In the genomic region with DNA sequence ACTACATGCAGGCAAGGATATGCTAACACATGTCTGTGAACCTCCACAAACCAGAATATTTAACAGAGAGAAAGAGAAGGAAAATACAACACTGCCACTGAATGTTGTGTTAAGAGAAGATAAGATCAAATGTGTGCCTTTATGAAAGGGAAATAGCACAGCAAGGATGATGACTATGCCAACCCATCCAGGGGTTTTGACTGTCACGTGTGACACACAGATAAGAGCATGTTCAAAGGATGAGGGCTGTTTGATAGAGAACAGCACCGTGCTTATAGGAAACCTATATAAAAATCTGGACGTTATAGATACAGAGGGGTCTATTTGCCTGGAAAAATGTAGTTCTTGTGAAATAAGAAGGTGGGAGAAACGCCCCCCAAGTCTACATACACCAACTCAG, we compare ENCODE assay signal across 31 cellular contexts.
"Had no signal": no experiment of that assay in that cellular context is flagged by ENCODE, and none has a peak within 500 bp of the region (broad histone marks: within the 10 kb centered on the region; RNA-seq: fewer than 3 reads in every experiment).

No MANE protein-coding gene starts in this region.

- H3K36me3 ChIP-seq: ascending aorta, cardiac muscle cell, WERI-Rb-1 had no signal

- H3K4me3 ChIP-seq: ascending aorta, cardiac muscle cell, K562, PC-9 had no signal

- ATAC-seq: activated CD8-positive, alpha-beta T cell treated with anti-CD3 and anti-CD28 coated beads for 36 hours; activated T-cell treated with anti-CD3 and anti-CD28 coated beads, Interleukin-2, amount 50 U/mL, for 72 hours; activated T-helper 17 cell treated with anti-CD3 and anti-CD28 coated beads, Interleukin-2, amount 50 U/mL, for 72 hours; K562; Right ventricle myocardium inferior; SK-N-SH treated with all-trans-retinoic acid at 6 μM for 48 hours; T-cell; T-helper 17 cell had no signal

- H3K4me2 ChIP-seq: PC-9 had no signal

- H3K27ac ChIP-seq: ascending aorta, PC-9, RWPE1, WERI-Rb-1 had no signal

- H2AFZ ChIP-seq: PC-9 had no signal

- DNase-seq: activated CD4-positive, alpha-beta T cell treated with anti-CD3 and anti-CD28 coated beads, Interleukin-2, amount 10 ng/mL, durations not matched to agents 24 days and 14 days; activated CD4-positive, alpha-beta T cell treated with anti-CD3 and anti-CD28 coated beads, Interleukin-2, amount 50 U/mL, for 4 hours; activated CD8-positive, alpha-beta T cell treated with anti-CD3 and anti-CD28 coated beads for 36 hours; activated effector memory CD4-positive, alpha-beta T cell treated with anti-CD3 and anti-CD28 coated beads, Interleukin-2, amount 50 U/mL, for 16 hours; activated naive CD4-positive, alpha-beta T cell; activated naive CD8-positive, alpha-beta T cell treated with anti-CD3 and anti-CD28 coated beads, Interleukin-2, amount 10 ng/mL, durations not matched to agents 7 days and 5 days; activated T-cell treated with anti-CD3 and anti-CD28 coated beads, Interleukin-2, amount 50 U/mL, for 1 hour; activated T-cell treated with anti-CD3 and anti-CD28 coated beads, Interleukin-2, amount 50 U/mL, for 72 hours; amygdala; NCI-H1105; NCI-H1417 treated with DMSO at 0.1 percent for 48 hours; NCI-H1694 treated with DMSO at 0.1 percent for 48 hours; NCI-H2029; NCI-H2107; NCI-H2171; NCI-H510A; NCI-H526; NCI-H748 treated with DMSO at 0.1 percent for 48 hours; NK-92 treated with Interleukin-12 subunit alpha and Interleukin-12 subunit beta, amount 100 ng/mL, for 24 hours; PC-9; SIG-M5; T-cell; T-helper 17 cell; WERI-Rb-1 had no signal

- H3K4me1 ChIP-seq: ascending aorta had no signal

- H3K9me3 ChIP-seq: ascending aorta had no signal

- H3K27me3 ChIP-seq: ascending aorta, cardiac muscle cell had no signal
